ENCODE assay signal across 8 cellular contexts in genomic region chr13:36997716-36998427, GRCh38. TPM values are rescaled to one million over a fixed set of nuclear protein-coding genes. Genes with fewer than 3 reads are reported as not detected.
DNase-seq lines count a peak whose midpoint lies in the region; ATAC-seq, FAIRE-seq and TF ChIP-seq lines count a peak whose summit lies in the region.

No MANE protein-coding gene starts in this region.

- no peaks in the 10 kb centered on the region for H3K27me3 Mint-ChIP-seq in Calu3 (ENCODE audit: unreplicated experiment)

- peak overlapping the region; percentile 96 for H3K4me3 Mint-ChIP-seq in Calu3 (ENCODE audit: low read depth, unreplicated experiment)

- H3K36me3 ChIP-seq in OCI-LY1 (ENCODE audit: insufficient read depth, low read length) (peaks cover 31% of the 10 kb centered on the region), endothelial cell of umbilical vein (ENCODE audit: control insufficient read depth in 2 of 2, extremely low read depth in 1 of 2, insufficient read depth in 2 of 2, low read length in 2 of 2) (peaks cover 4 to 12% of the 10 kb centered on the region in 2 experiments), neutrophil (peaks cover 17% of the 10 kb centered on the region), mucosa of descending colon (ENCODE audit: low read depth) (peaks cover 3% of the 10 kb centered on the region)

- H3K27ac ChIP-seq in OCI-LY1 (ENCODE audit: low read depth, low read length, poor library complexity, severe bottlenecking) (no peak overlapping the region), endothelial cell of umbilical vein (ENCODE audit: insufficient read depth, low read depth, low read length) (peak overlapping the region; percentile 94), neutrophil (no peak overlapping the region)

- peak overlapping the region; percentile 90 for H3K9ac ChIP-seq in OCI-LY1 (ENCODE audit: low read length)
- H3K9ac ChIP-seq in endothelial cell of umbilical vein (replicated peaks; ENCODE audit: extremely low read depth, insufficient read depth, low read length): peak overlapping the region; percentile 98

- peaks cover 53% of the 10 kb centered on the region for H3K36me3 Mint-ChIP-seq in Calu3 (ENCODE audit: insufficient read depth, unreplicated experiment)

- H3K79me2 ChIP-seq in OCI-LY1 (ENCODE audit: insufficient read depth, low read length): peaks cover 33% of the 10 kb centered on the region
- peaks cover 58% of the 10 kb centered on the region for H3K79me2 ChIP-seq in endothelial cell of umbilical vein (ENCODE audit: control insufficient read depth, insufficient read depth, low read length)

- H3K27me3 ChIP-seq in OCI-LY1 (ENCODE audit: insufficient read depth, low read length): no peaks in the 10 kb centered on the region
- H3K27me3 ChIP-seq in endothelial cell of umbilical vein (ENCODE audit: control insufficient read depth in 2 of 2, insufficient read depth in 2 of 2, low read length in 2 of 2): no peaks in the 10 kb centered on the region
- no peaks in the 10 kb centered on the region for H3K27me3 ChIP-seq in neutrophil

- peaks cover 19% of the 10 kb centered on the region for H3K4me1 Mint-ChIP-seq in Calu3 (ENCODE audit: low read depth, unreplicated experiment)

- dilution Hi-C loops in endothelial cell of umbilical vein (cut with MboI; ENCODE audit: extremely low pct_ligation_motif_present, low sequenced_read_pairs): loop anchor here (25.0 kb wide), 1 partner anchor 136 kb away; no protein-coding TSS in a partner anchor

- DNase-seq in Calu3 (no peak), endothelial cell of umbilical vein (ENCODE audit: low read depth, low spot score) (no peak), mucosa of descending colon (no peak), NCI-H1048 (lab: John Stamatoyannopoulos, UW) (no peak)

- intact Hi-C loops in Calu3 (cut with micrococcal nuclease; ENCODE audit: unreplicated experiment): no loop called here
- intact Hi-C loops in endothelial cell of umbilical vein (cut with micrococcal nuclease): loop anchor here (2.0 kb wide), 1 partner anchor 77 kb away; the partner anchor contains the start of gene SMAD9
- intact Hi-C loops in mucosa of descending colon (cut with DNase I, micrococcal nuclease): no loop called here

- CTCF ChIA-PET in Calu3 (lab: Charles Lee) (no interaction called here), endothelial cell of umbilical vein (lab: Charles Lee) (interaction anchor here (1.3 kb wide), 1 partner anchor 15 kb away, joined by 3 read pairs; no protein-coding TSS in a partner anchor)

- no peaks in the 10 kb centered on the region for H3K9me1 ChIP-seq in endothelial cell of umbilical vein (replicated peaks; ENCODE audit: control insufficient read depth, extremely low read depth, insufficient read depth, low read length)

- 0 out of 2 replicates have a peak, but pooled peaks cover 3% of the 10 kb centered on the region for H3F3A ChIP-seq in OCI-LY1 (ENCODE audit: insufficient read depth, low read length)

- H3K9me3 ChIP-seq in OCI-LY1 (ENCODE audit: low read length) (no peaks in the 10 kb centered on the region), endothelial cell of umbilical vein (replicated peaks; ENCODE audit: control insufficient read depth, insufficient read depth, low read length) (no peaks in the 10 kb centered on the region), neutrophil (no peaks in the 10 kb centered on the region), mucosa of descending colon (no peaks in the 10 kb centered on the region)

- no peaks in the 10 kb centered on the region for H3K9me2 ChIP-seq in OCI-LY1 (ENCODE audit: low read depth, low read length)

- H3K27ac Mint-ChIP-seq in Calu3 (ENCODE audit: unreplicated experiment): peak overlapping the region; percentile 76

- H3K4me3 ChIP-seq in OCI-LY1 (ENCODE audit: low read depth, low read length, poor library complexity, severe bottlenecking): peak overlapping the region; percentile 87
- H3K4me3 ChIP-seq in endothelial cell of umbilical vein (replicated peaks in 1 of 3; ENCODE audit: insufficient read depth in 1 of 3, low read depth in 1 of 3, low read length in 3 of 3): peak overlapping the region; percentile 89 to 97 (median 94)
- H3K4me3 ChIP-seq in neutrophil (ENCODE audit: low read depth in 1 of 2, low read length in 1 of 2): peak overlapping the region; percentile 88 to 93
- no peak overlapping the region for H3K4me3 ChIP-seq in mucosa of descending colon

- H4K20me1 ChIP-seq in OCI-LY1 (ENCODE audit: insufficient read depth, low read length) (no peaks in the 10 kb centered on the region), endothelial cell of umbilical vein (replicated peaks; ENCODE audit: control insufficient read depth, extremely low read depth, insufficient read depth, low read length) (no peaks in the 10 kb centered on the region)

- H3K4me1 ChIP-seq in OCI-LY1 (ENCODE audit: insufficient read depth, low read length, severe bottlenecking): peaks cover 28% of the 10 kb centered on the region
- peaks cover 21% of the 10 kb centered on the region for H3K4me1 ChIP-seq in endothelial cell of umbilical vein (ENCODE audit: control insufficient read depth, extremely low read depth, insufficient read depth, low read length)
- H3K4me1 ChIP-seq in neutrophil (ENCODE audit: control insufficient read depth in 1 of 2, insufficient read depth in 1 of 2, low read depth in 1 of 2, low read length in 1 of 2): peaks cover 13 to 31% of the 10 kb centered on the region in 2 experiments
- peaks cover 20% of the 10 kb centered on the region for H3K4me1 ChIP-seq in mucosa of descending colon (ENCODE audit: low read depth)

- POLR2A ChIA-PET in endothelial cell of umbilical vein (lab: Charles Lee): no interaction called here

- FAIRE-seq in endothelial cell of umbilical vein (lab: Jason Lieb, UNC): no peak

- TF ChIP-seq CTCF in Calu3 (IDR thresholded peaks at IDR 0.05; ENCODE audit: unreplicated experiment) (no peak), OCI-LY1 (IDR thresholded peaks at IDR 0.05; ENCODE audit: low read length) (no peak), endothelial cell of umbilical vein (IDR thresholded peaks at IDR 0.05; ENCODE audit: extremely low read depth in 1 of 2, insufficient read depth in 1 of 2, low read depth in 1 of 2, low read length in 2 of 2) (no peak), neutrophil (IDR thresholded peaks at IDR 0.05) (no peak), mucosa of descending colon (IDR thresholded peaks at IDR 0.05) (no peak)

- H3K9me3 Mint-ChIP-seq in Calu3 (ENCODE audit: low read depth, unreplicated experiment): no peaks in the 10 kb centered on the region

- no peak for TF ChIP-seq POLR2A in endothelial cell of umbilical vein (IDR thresholded peaks at IDR 0.05; ENCODE audit: low read depth, low read length)

- H2AFZ ChIP-seq in OCI-LY1 (ENCODE audit: low read length) (no peak overlapping the region), endothelial cell of umbilical vein (ENCODE audit: low read depth, low read length) (no peak overlapping the region)

- H3K4me2 ChIP-seq in OCI-LY1 (ENCODE audit: low read length) (peak overlapping the region; percentile 90), endothelial cell of umbilical vein (ENCODE audit: insufficient read depth, low read length) (peak overlapping the region; percentile 66)

- no peak for ATAC-seq in mucosa of descending colon
- ATAC-seq in HG03025 (IDR thresholded peaks at IDR 0.05; ENCODE audit: low FRiP score, unreplicated experiment): no peak
- ATAC-seq in GM18498 (IDR thresholded peaks at IDR 0.05; ENCODE audit: unreplicated experiment): no peak

- BruUV-seq in Calu3 (replicated peaks; lab: Mats Ljungman, UMichigan): no TSS peak
- BruUV-seq in endothelial cell of umbilical vein (replicated peaks; lab: Mats Ljungman, UMichigan): no TSS peak

TF ChIP-seq in endothelial cell of umbilical vein, 7 proteins besides CTCF, POLR2A, EP300 and RAD21:
- no peak for TF ChIP-seq GATA2 (IDR thresholded peaks at IDR 0.05; ENCODE audit: insufficient read depth, insufficient read length, low read depth, low read length)
- no peak for TF ChIP-seq MAX (IDR thresholded peaks at IDR 0.05; ENCODE audit: insufficient read depth, insufficient read length)
- no peak for TF ChIP-seq FOS (IDR thresholded peaks at IDR 0.05; ENCODE audit: borderline replicate concordance, insufficient read depth, low read length)
- no peak for TF ChIP-seq EZH2 (IDR thresholded peaks at IDR 0.05; ENCODE audit: borderline replicate concordance, low read depth, low read length, severe bottlenecking)
- TF ChIP-seq MYC (IDR thresholded peaks at IDR 0.05; ENCODE audit: low read depth, low read length): no peak

RNA-seq across cellular contexts. Expression of gene ALG5, which starts 1.3 kb away (rescaled TPM):
- total RNA-seq in Calu3 (2022) (32.3 and 35.7 TPM in 2 replicates), endothelial cell of umbilical vein (29.3 and 31.3 TPM in 2 replicates), mucosa of descending colon (10 to 100 TPM; 24.0 to 38.6 (median 30.1) TPM)
- 17.0 and 24.4 TPM in 2 replicates for polyA plus RNA-seq in endothelial cell of umbilical vein
- polyA plus RNA-seq in endothelial cell of umbilical vein (2011; cell fraction: cytosol; rRNA removed): 30.2 and 32.6 TPM in 2 replicates
- polyA plus RNA-seq in endothelial cell of umbilical vein (2011; cell fraction: nucleus; rRNA removed): 17.8 and 22.0 TPM in 2 replicates
- polyA plus RNA-seq in endothelial cell of umbilical vein (2012): 35.4 and 43.8 TPM in 2 replicates
- polyA minus RNA-seq in endothelial cell of umbilical vein: 10.1 and 15.0 TPM in 2 replicates
- polyA minus RNA-seq in endothelial cell of umbilical vein (2011; cell fraction: cytosol; rRNA and poly(A)+ RNA removed): 14.7 TPM
- polyA minus RNA-seq in endothelial cell of umbilical vein (2011; cell fraction: nucleus; rRNA and poly(A)+ RNA removed): 16.9 and 23.5 TPM in 2 replicates

RNA-seq across cellular contexts. Expression of gene EXOSC8, which starts 2.7 kb away (rescaled TPM):
- total RNA-seq in Calu3 (2022) (39.9 and 44.1 TPM in 2 replicates), endothelial cell of umbilical vein (37.4 and 62.1 TPM in 2 replicates), mucosa of descending colon (10 to 100 TPM; 19.9 to 29.7 (median 27.1) TPM)
- 19.7 and 24.5 TPM in 2 replicates for polyA plus RNA-seq in endothelial cell of umbilical vein
- polyA plus RNA-seq in endothelial cell of umbilical vein (2011; cell fraction: cytosol; rRNA removed): 42.1 and 45.9 TPM in 2 replicates
- polyA plus RNA-seq in endothelial cell of umbilical vein (2011; cell fraction: nucleus; rRNA removed): 62.1 and 84.6 TPM in 2 replicates
- 41.1 and 75.3 TPM in 2 replicates for polyA plus RNA-seq in endothelial cell of umbilical vein (2012)
- 17.0 and 20.9 TPM in 2 replicates for polyA minus RNA-seq in endothelial cell of umbilical vein
- polyA minus RNA-seq in endothelial cell of umbilical vein (2011; cell fraction: cytosol; rRNA and poly(A)+ RNA removed): 15.8 TPM
- 15.2 and 29.8 TPM in 2 replicates for polyA minus RNA-seq in endothelial cell of umbilical vein (2011; cell fraction: nucleus; rRNA and poly(A)+ RNA removed)
